In the genomic region with DNA sequence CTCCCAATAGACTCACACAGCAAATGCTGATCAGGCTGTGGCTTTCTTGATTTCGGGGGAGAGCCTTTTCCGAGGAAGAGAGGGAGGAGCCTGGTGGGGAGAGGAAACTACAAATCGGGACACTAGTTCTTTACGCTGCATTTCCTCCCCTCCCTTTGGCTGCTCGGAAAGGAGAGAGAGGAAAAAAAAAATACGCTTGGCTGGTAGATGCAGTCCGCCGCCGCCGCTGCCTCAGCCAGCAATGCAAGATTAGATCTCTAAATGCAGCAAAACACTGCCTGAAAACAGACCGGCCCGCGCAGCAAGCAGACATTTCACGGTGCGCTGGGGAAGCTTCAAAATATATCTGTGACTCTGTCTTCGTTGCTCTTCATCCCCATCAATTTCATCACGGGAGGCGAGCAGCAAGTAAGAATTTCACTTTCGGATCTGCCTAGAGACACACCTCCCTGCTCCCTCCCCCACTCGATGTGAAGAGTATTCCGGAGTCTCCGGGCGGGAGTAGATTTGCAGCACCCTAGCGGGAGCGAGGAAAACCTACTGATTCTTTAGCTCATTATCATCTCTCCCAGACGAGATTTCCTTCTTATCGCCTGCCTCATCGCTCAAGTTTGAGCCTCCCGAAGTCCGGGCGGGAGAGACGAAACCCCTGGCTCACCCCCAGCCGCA, we compare ENCODE assay signal across 8 cellular contexts. TPM values are rescaled to one million over a fixed set of nuclear protein-coding genes. Genes with fewer than 3 reads are reported as not detected.
A peak's percentile ranks its signal among the peaks of the same experiment; 100 is the strongest.
DNase-seq lines count a peak whose midpoint lies in the region; ATAC-seq and TF ChIP-seq lines count a peak whose summit lies in the region.

Gene PCDH17, plus strand, starts transcription at position 138 of the 669 bp plus-strand sequence. CDS start 803 bp downstream, outside the sequence.

- H2BK5ac ChIP-seq in trophoblast cell (ENCODE audit: low read depth, low read length, poor library complexity), result no peak within 1 kb of the TSS

- peak within 1 kb of the TSS; percentile 16 to 70 (median 59); a peak in 19 of 22 replicates for H3K9ac ChIP-seq in BLaER1 treated with 17β-estradiol and CSF1 and Interleukin-3, amounts not matched to agents 10 nM and 100 nM
- no peak within 1 kb of the TSS for H3K9ac ChIP-seq in MM.1S (ENCODE audit: low read length)
- no peak within 1 kb of the TSS for H3K9ac ChIP-seq in trophoblast cell (ENCODE audit: low read length)

- peak within 1 kb of the TSS; percentile 55 to 71 (median 61) for H3K4me3 ChIP-seq in BLaER1 treated with 17β-estradiol and CSF1 and Interleukin-3, amounts not matched to agents 10 nM and 100 nM
- peak within 1 kb of the TSS; percentile 58 for H3K4me3 ChIP-seq in MM.1S (ENCODE audit: low read length)
- H3K4me3 ChIP-seq in ascending aorta, result peak within 1 kb of the TSS; percentile 59 to 65
- H3K4me3 ChIP-seq in right atrium auricular region, result peak within 1 kb of the TSS; percentile 51 to 54
- H3K4me3 ChIP-seq in trophoblast cell (ENCODE audit: low read depth, low read length), result peak within 1 kb of the TSS; percentile 67

- H3K9me3 ChIP-seq in BLaER1 treated with 17β-estradiol and CSF1 and Interleukin-3, amounts not matched to agents 10 nM and 100 nM (replicated peaks in 1 of 11), result peaks cover 29 to 58% (median 42%) of the 10 kb centered on the region in 11 experiments
- H3K9me3 ChIP-seq in MM.1S (replicated peaks; ENCODE audit: insufficient read depth, low read length) (no peaks in the 10 kb centered on the region), ascending aorta (no peaks in the 10 kb centered on the region), right atrium auricular region (no peaks in the 10 kb centered on the region), trophoblast cell (ENCODE audit: insufficient read depth, low read depth, low read length) (peaks cover 20% of the 10 kb centered on the region)

- H3K14ac ChIP-seq in trophoblast cell (ENCODE audit: low read length), result no peak within 1 kb of the TSS

- H3K79me2 ChIP-seq in MM.1S (ENCODE audit: low read length) (no peaks in the 10 kb centered on the region), trophoblast cell (ENCODE audit: control insufficient read depth, insufficient read depth, low read length, poor library complexity) (no peaks in the 10 kb centered on the region)

- DNase-seq in MM.1S, result peak; percentile 9
- DNase-seq in ascending aorta (ENCODE audit: low spot score in 2 of 2), result peak in 1 of 2 donors; percentile 64
- peak; percentile 62 for DNase-seq in right atrium auricular region (ENCODE audit: low spot score)
- peak in 1 of 2 donors; percentile 12 for DNase-seq in trophoblast cell
- DNase-seq in omental fat pad (ENCODE audit: low spot score), result no peak
- no peak for DNase-seq in mesenteric fat pad (ENCODE audit: low spot score)

- intact Hi-C loops in ascending aorta (cut with DNase I), result no loop called here

- H3K9me2 ChIP-seq in MM.1S (replicated peaks; ENCODE audit: insufficient read depth, low read length), result no peaks in the 10 kb centered on the region

- H3K36me3 ChIP-seq in BLaER1 treated with 17β-estradiol and CSF1 and Interleukin-3, amounts not matched to agents 10 nM and 100 nM, result no peaks in the 10 kb centered on the region
- H3K36me3 ChIP-seq in MM.1S (replicated peaks; ENCODE audit: insufficient read depth, low read length), result no peaks in the 10 kb centered on the region
- no peaks in the 10 kb centered on the region for H3K36me3 ChIP-seq in ascending aorta
- no peaks in the 10 kb centered on the region for H3K36me3 ChIP-seq in right atrium auricular region
- H3K36me3 ChIP-seq in trophoblast cell (ENCODE audit: control insufficient read depth in 1 of 2, insufficient read depth in 2 of 2, low read length in 2 of 2), result no peaks in the 10 kb centered on the region

- no peak within 1 kb of the TSS for H2BK120ac ChIP-seq in trophoblast cell (ENCODE audit: insufficient read depth, low read length, poor library complexity)

- no peak for ATAC-seq in omental fat pad (ENCODE audit: low FRiP score)
- no peak for ATAC-seq in HG03045 (IDR thresholded peaks at IDR 0.05; ENCODE audit: unreplicated experiment)

- H4K8ac ChIP-seq in trophoblast cell (ENCODE audit: low read depth, low read length), result no peak within 1 kb of the TSS

- no peak within 1 kb of the TSS; a peak in 1 of 22 replicates for H3K27ac ChIP-seq in BLaER1 treated with 17β-estradiol and CSF1 and Interleukin-3, amounts not matched to agents 10 nM and 100 nM
- H3K27ac ChIP-seq in MM.1S (ENCODE audit: low read length) (no peak within 1 kb of the TSS), ascending aorta (peak within 1 kb of the TSS; percentile 12 to 24), right atrium auricular region (peak within 1 kb of the TSS; percentile 72 to 79), trophoblast cell (ENCODE audit: low read depth, low read length) (no peak within 1 kb of the TSS)

- no peak within 1 kb of the TSS for H3K4ac ChIP-seq in trophoblast cell (ENCODE audit: low read depth, low read length)

- H4K91ac ChIP-seq in trophoblast cell (ENCODE audit: low read depth, low read length), result no peak within 1 kb of the TSS

- WGBS in trophoblast cell (ENCODE audit: extremely low coverage, insufficient coverage, insufficient read length), result no CpG with 5 or more reads among the region's 33 CpGs

- no peaks in the 10 kb centered on the region for H3F3A ChIP-seq in MM.1S (ENCODE audit: insufficient read depth, low read length)

- H3K4me1 ChIP-seq in BLaER1 treated with 17β-estradiol and CSF1 and Interleukin-3, amounts not matched to agents 10 nM and 100 nM, result peaks cover 0 to 15% (median 8%) of the 10 kb centered on the region in 10 experiments; a peak in 8 of 20 replicates
- H3K4me1 ChIP-seq in MM.1S (ENCODE audit: low read length) (no peaks in the 10 kb centered on the region), ascending aorta (peaks cover 4 to 7% of the 10 kb centered on the region in 2 donors), right atrium auricular region (peaks cover 0 to 21% of the 10 kb centered on the region in 2 donors), trophoblast cell (ENCODE audit: control insufficient read depth in 1 of 2, insufficient read depth in 2 of 2, low read length in 2 of 2) (peaks cover 13 to 18% of the 10 kb centered on the region in 2 experiments)

- H3K27me3 ChIP-seq in BLaER1 treated with 17β-estradiol and CSF1 and Interleukin-3, amounts not matched to agents 10 nM and 100 nM, result peaks cover 24 to 34% (median 30%) of the 10 kb centered on the region in 11 experiments
- no peaks in the 10 kb centered on the region for H3K27me3 ChIP-seq in MM.1S (replicated peaks; ENCODE audit: insufficient read depth, low read length)
- H3K27me3 ChIP-seq in ascending aorta, result peaks cover 16% of the 10 kb centered on the region
- peaks cover 4 to 6% of the 10 kb centered on the region in 2 donors for H3K27me3 ChIP-seq in right atrium auricular region
- peaks cover 11% of the 10 kb centered on the region for H3K27me3 ChIP-seq in trophoblast cell (ENCODE audit: insufficient read depth, low read length)

- no peak within 1 kb of the TSS for H4K12ac ChIP-seq in trophoblast cell (ENCODE audit: low read depth, low read length)

- no peak within 1 kb of the TSS for H2BK12ac ChIP-seq in trophoblast cell (ENCODE audit: low read length)

- no peaks in the 10 kb centered on the region; a peak in 1 of 22 replicates for H4K20me1 ChIP-seq in BLaER1 treated with 17β-estradiol and CSF1 and Interleukin-3, amounts not matched to agents 10 nM and 100 nM
- no peaks in the 10 kb centered on the region for H4K20me1 ChIP-seq in MM.1S (ENCODE audit: insufficient read depth, low read length)

- no peaks in the 10 kb centered on the region for H3K79me1 ChIP-seq in trophoblast cell (ENCODE audit: low read length)

- H2AK5ac ChIP-seq in trophoblast cell (ENCODE audit: low read length), result no peak within 1 kb of the TSS

- H3K23ac ChIP-seq in trophoblast cell (ENCODE audit: low read length), result no peak within 1 kb of the TSS

- H3K18ac ChIP-seq in trophoblast cell (ENCODE audit: low read length), result no peak within 1 kb of the TSS

- TF ChIP-seq CTCF in MM.1S (IDR thresholded peaks at IDR 0.05; ENCODE audit: low read length) (no peak), ascending aorta (IDR thresholded peaks at IDR 0.05) (no peak), right atrium auricular region (IDR thresholded peaks at IDR 0.05) (no peak), omental fat pad (IDR thresholded peaks at IDR 0.05) (no peak)

- H3K4me2 ChIP-seq in BLaER1 treated with 17β-estradiol and CSF1 and Interleukin-3, amounts not matched to agents 10 nM and 100 nM, result peak within 1 kb of the TSS; percentile 76 to 90 (median 85)
- H3K4me2 ChIP-seq in MM.1S (ENCODE audit: low read depth, low read length) (peak within 1 kb of the TSS; percentile 74), trophoblast cell (ENCODE audit: low read length) (peak within 1 kb of the TSS; percentile 99)

- H2AFZ ChIP-seq in MM.1S (ENCODE audit: low read length) (peak within 1 kb of the TSS; percentile 53), trophoblast cell (ENCODE audit: insufficient read depth, low read length, poor library complexity) (peak within 1 kb of the TSS; percentile 46)

RNA-seq across cellular contexts. Expression of gene PCDH17, which starts in this region (rescaled TPM):
- total RNA-seq in ascending aorta (36.0 TPM), right atrium auricular region (1 to 10 TPM; 3.6 to 7.4 TPM), omental fat pad (10 to 100 TPM in 1 of 4 donors, 1 to 10 TPM in 3; 2.1 to 10.1 (median 5.2) TPM), mesenteric fat pad (1.7 TPM)
- 0.93 TPM in 2 replicates for polyA plus RNA-seq in trophoblast cell (2013)

Comparison
In these comparisons a context has a peak if more than half of its experiments do, and no peak if none do; other contexts are left out.
1. H3K27ac ChIP-seq: peak in ascending aorta (2 of 2) and right atrium auricular region (2 of 2); none in BLaER1 treated with 17β-estradiol and CSF1 and Interleukin-3, amounts not matched to agents 10 nM and 100 nM (0 of 11), MM.1S (single experiment) and trophoblast cell (single experiment).
2. H3K9ac ChIP-seq: peak in BLaER1 treated with 17β-estradiol and CSF1 and Interleukin-3, amounts not matched to agents 10 nM and 100 nM (11 of 11); none in MM.1S (single experiment) and trophoblast cell (single experiment).
3. DNase-seq: peak in MM.1S (single experiment) and right atrium auricular region (single experiment); none in omental fat pad (single experiment) and mesenteric fat pad (single experiment).
4. Peak in every context shown above with its lines, with median percentiles within 50 percentile points of each other: H3K4me2 ChIP-seq and H3K4me3 ChIP-seq.